36 cellular contexts compared by ENCODE assay signal in the genomic region with DNA sequence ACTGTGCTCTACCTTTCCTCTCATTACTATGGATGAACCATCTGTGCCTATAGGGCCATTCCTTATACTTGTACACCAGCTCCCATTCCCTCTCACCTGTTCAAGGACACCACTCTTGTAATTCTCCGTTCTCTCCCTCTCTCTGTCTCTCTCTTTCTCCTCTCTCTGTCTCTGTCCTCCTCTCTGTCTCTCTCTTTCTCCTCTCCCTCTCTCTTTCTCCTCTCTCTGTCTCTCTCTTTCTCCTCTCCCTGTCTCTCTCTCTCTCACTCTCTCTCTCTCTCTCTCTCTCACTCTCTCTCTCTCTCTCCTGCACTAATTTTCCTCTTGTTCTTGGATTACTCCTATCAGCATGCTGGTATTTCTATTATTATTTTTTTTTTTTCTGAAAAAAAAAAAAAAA.
"Had no signal": no experiment of that assay in that cellular context is flagged by ENCODE, and none has a peak within 500 bp of the region (broad histone marks: within the 10 kb centered on the region; RNA-seq: fewer than 3 reads in every experiment).

No MANE protein-coding gene starts in this region.

- H3K4me3 ChIP-seq: MG63 had no signal

- DNase-seq: Karpas-422, Kasumi-1, MG63, MM.1S, MV-4-11, NCI-H1048, NCI-H1092, NCI-H1092 treated with DMSO at 0.1 percent for 48 hours, NCI-H1105, NCI-H1105 treated with DMSO at 0.1 percent for 48 hours, NCI-H1417, NCI-H1417 treated with DMSO at 0.1 percent for 48 hours, NCI-H1436, NCI-H1436 treated with DMSO at 0.1 percent for 48 hours, NCI-H146, NCI-H1694, NCI-H1694 treated with DMSO at 0.1 percent for 48 hours, NCI-H187, NCI-H187 treated with DMSO at 0.1 percent for 48 hours, NCI-H1930, NCI-H2029, NCI-H2029 treated with DMSO at 0.1 percent for 48 hours, NCI-H2081, NCI-H2081 treated with DMSO at 0.1 percent for 48 hours, NCI-H2107, NCI-H2171, NCI-H2171 treated with DMSO at 0.1 percent for 48 hours, NCI-H2227 treated with DMSO at 0.1 percent for 48 hours, NCI-H226, NCI-H345, NCI-H446, NCI-H446 treated with DMSO at 0.1 percent for 48 hours, NCI-H510A, NCI-H510A treated with DMSO at 0.1 percent for 48 hours, NCI-H524, NCI-H524 treated with DMSO at 0.1 percent for 48 hours had no signal

- H3K9me3 ChIP-seq: MG63 had no signal

- H3K27me3 ChIP-seq: MG63 had no signal

- H3K36me3 ChIP-seq: MG63 had no signal
